ENCODE assay signal across 26 cellular contexts in the genomic region with DNA sequence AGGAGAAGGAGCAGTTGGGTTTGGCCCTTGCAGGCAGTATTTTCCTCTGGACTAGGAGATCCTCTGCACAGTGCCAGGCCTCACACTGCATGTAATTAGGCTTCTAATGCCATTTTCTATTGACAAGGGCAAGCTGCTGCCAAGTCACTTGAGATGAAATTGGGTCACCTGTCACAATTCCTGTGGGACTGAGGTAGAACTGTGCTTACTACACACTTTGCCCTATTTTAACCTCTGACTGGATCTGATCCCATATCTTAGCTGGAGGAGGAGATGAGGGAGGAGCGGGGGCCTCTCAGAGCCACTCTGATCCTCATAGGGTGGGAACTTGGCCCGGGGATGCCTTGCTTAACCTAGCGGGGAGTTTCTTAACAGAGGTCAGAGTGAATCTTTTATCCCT.
DNase-seq lines count a peak whose midpoint lies in the region; ATAC-seq and TF ChIP-seq lines count a peak whose summit lies in the region.
"Had no signal": no experiment of that assay in that cellular context is flagged by ENCODE, and none has a peak within 500 bp of the region (broad histone marks: within the 10 kb centered on the region; RNA-seq: fewer than 3 reads in every experiment).

No MANE protein-coding gene starts in this region.

- H3K9me3 ChIP-seq in left lung, result no peaks in the 10 kb centered on the region
- H3K9me3 ChIP-seq: adrenal gland, esophagus squamous epithelium, heart left ventricle, mucosa of descending colon, Peyer's patch, suprapubic skin had no signal

- intact Hi-C loops in left lung (cut with DNase I), result no loop called here

- H3K27me3 ChIP-seq in left lung, result no peaks in the 10 kb centered on the region
- H3K27me3 ChIP-seq: adrenal gland, dorsolateral prefrontal cortex, esophagus squamous epithelium, foreskin keratinocyte, Peyer's patch had no signal

- DNase-seq in NCI-H748 (lab: John Stamatoyannopoulos, UW; ENCODE audit: unreplicated experiment) (peak; percentile 2), NCI-H748 treated with DMSO at 0.1 percent for 48 hours (lab: John Stamatoyannopoulos, UW) (no peak), NCI-H69 (lab: John Stamatoyannopoulos, UW) (peak; percentile 68), left lung (no peak), hepatic stellate cell (ENCODE audit: low spot score) (no peak), DMS153 (lab: John Stamatoyannopoulos, UW) (no peak), NCI-H510A (lab: John Stamatoyannopoulos, UW) (no peak)
- DNase-seq: activated CD4-positive, alpha-beta memory T cell treated with anti-CD3 and anti-CD28 coated beads, Interleukin-2, amount 10 ng/mL, durations not matched to agents 7 days and 5 days; activated CD8-positive, alpha-beta memory T cell treated with anti-CD3 and anti-CD28 coated beads, Interleukin-2, amount 50 U/mL, for 48 hours; activated naive CD4-positive, alpha-beta T cell treated with anti-CD3 and anti-CD28 coated beads for 36 hours; adrenal gland; dorsolateral prefrontal cortex; esophagus squamous epithelium; foreskin keratinocyte; heart left ventricle; HFFc6; natural killer cell; NCI-H1048; NCI-H2171 treated with DMSO at 0.1 percent for 48 hours; NCI-H524 treated with DMSO at 0.1 percent for 48 hours; Peyer's patch; SHP77; stimulated activated naive CD4-positive, alpha-beta T cell treated with Interleukin-2 at 50 U/mL for 16 hours had no signal

- H3K27ac ChIP-seq in left lung, result no peak overlapping the region
- H3K27ac ChIP-seq: adrenal gland, dorsolateral prefrontal cortex, esophagus squamous epithelium, foreskin keratinocyte, heart left ventricle, Peyer's patch, suprapubic skin had no signal

- no peaks in the 10 kb centered on the region for H3K4me1 ChIP-seq in left lung
- H3K4me1 ChIP-seq: adrenal gland, esophagus squamous epithelium, foreskin keratinocyte, heart left ventricle, Peyer's patch, suprapubic skin had no signal

- no peak overlapping the region for H3K4me3 ChIP-seq in left lung
- H3K4me3 ChIP-seq: adrenal gland, dorsolateral prefrontal cortex, esophagus squamous epithelium, heart left ventricle, mucosa of descending colon, Peyer's patch, suprapubic skin had no signal

- peak; percentile 82 for ATAC-seq in left lung
- ATAC-seq in HG03159 (IDR thresholded peaks at IDR 0.05; ENCODE audit: unreplicated experiment), result no peak
- ATAC-seq: foreskin keratinocyte, heart left ventricle, natural killer cell had no signal

- no peak for TF ChIP-seq CTCF in left lung (IDR thresholded peaks at IDR 0.05)

- no peaks in the 10 kb centered on the region for H3K36me3 ChIP-seq in left lung
- H3K36me3 ChIP-seq: adrenal gland, esophagus squamous epithelium, heart left ventricle, Peyer's patch, suprapubic skin had no signal

Comparison
In these comparisons a context has a peak if more than half of its experiments do, and no peak if none do; other contexts are left out.
1. DNase-seq: peak in NCI-H748 (single experiment) and NCI-H69 (single experiment); none in NCI-H748 treated with DMSO at 0.1 percent for 48 hours (single experiment), left lung (0 of 2), hepatic stellate cell (single experiment), DMS153 (single experiment) and NCI-H510A (single experiment).